Comparison of ENCODE assay signal across 8 cellular contexts in the genomic region with DNA sequence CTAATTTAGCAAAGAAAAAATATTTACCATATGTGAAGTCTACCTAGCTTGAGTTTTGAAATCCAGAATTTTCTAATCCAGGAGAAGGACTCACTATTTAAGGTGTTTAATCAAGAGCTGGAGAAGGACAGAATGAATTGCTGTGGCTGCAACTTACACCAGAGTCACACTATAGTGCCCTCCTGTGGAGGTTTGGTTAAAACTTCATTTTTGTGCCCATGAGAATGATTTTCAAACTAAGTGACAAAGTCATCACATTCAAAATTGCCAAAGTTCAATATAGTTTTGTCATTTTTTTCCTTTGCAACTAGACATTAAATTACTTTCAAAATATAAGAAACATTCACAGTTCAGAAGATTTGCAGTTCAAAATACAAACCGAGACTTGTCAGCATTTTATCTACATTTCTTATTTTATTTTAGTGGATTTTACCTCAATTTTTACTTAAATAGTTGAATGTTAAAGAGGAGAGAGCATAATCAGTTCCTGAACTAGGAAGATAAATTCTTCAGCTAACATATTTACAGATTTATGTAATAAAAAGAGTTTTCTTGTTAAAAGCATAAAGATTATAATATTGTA.
A peak's percentile ranks its signal among the peaks of the same experiment; 100 is the strongest.
DNase-seq lines count a peak whose midpoint lies in the region; ATAC-seq and TF ChIP-seq lines count a peak whose summit lies in the region.

No MANE protein-coding gene starts in this region.

- no peaks in the 10 kb centered on the region for H3K4me1 Mint-ChIP-seq in type B pancreatic cell (ENCODE audit: unreplicated experiment)

- peak; percentile 80 for TF ChIP-seq CTCF in type B pancreatic cell (conservative IDR thresholded peaks at IDR 0.05)

- H3K27ac Mint-ChIP-seq in type B pancreatic cell, result no peak overlapping the region

- no peak for ATAC-seq in HG02759 (IDR thresholded peaks at IDR 0.05; ENCODE audit: unreplicated experiment)
- no peak for ATAC-seq in GM21717 (IDR thresholded peaks at IDR 0.05; ENCODE audit: unreplicated experiment)

- H3K36me3 Mint-ChIP-seq in type B pancreatic cell, result peaks cover 7% of the 10 kb centered on the region

- no peaks in the 10 kb centered on the region for H3K27me3 Mint-ChIP-seq in type B pancreatic cell

- no peak overlapping the region for H3K4me3 Mint-ChIP-seq in type B pancreatic cell

- DNase-seq in AG08396 (ENCODE audit: low spot score), result peak; percentile 21
- DNase-seq in GM03348 (ENCODE audit: low spot score), result peak; percentile 51
- DNase-seq in NCI-H146 (lab: John Stamatoyannopoulos, UW), result peak; percentile 25
- DNase-seq in amniotic epithelial cell (ENCODE audit: low read depth), result peak; percentile 58
- peak; percentile 84 for DNase-seq in inferior parietal cortex (ENCODE audit: extremely low spot score)
- DNase-seq in type B pancreatic cell (ENCODE audit: extremely low spot score, unreplicated experiment), result no peak

- peaks cover 16% of the 10 kb centered on the region for H3K9me3 Mint-ChIP-seq in type B pancreatic cell
